In genomic region chr2:43088148-43089073, GRCh38 we compare ENCODE assay signal across 11 cellular contexts.
DNase-seq lines count a peak whose midpoint lies in the region; ATAC-seq and TF ChIP-seq lines count a peak whose summit lies in the region.
"Had no signal": no experiment of that assay in that cellular context is flagged by ENCODE, and none has a peak within 500 bp of the region (broad histone marks: within the 10 kb centered on the region; RNA-seq: fewer than 3 reads in every experiment).

No MANE protein-coding gene starts in this region.

- no peak for TF ChIP-seq CTCF in coronary artery (IDR thresholded peaks at IDR 0.05)
- TF ChIP-seq CTCF in mesothelial cell of epicardium (IDR thresholded peaks at IDR 0.05; ENCODE audit: unreplicated experiment): no peak
- TF ChIP-seq CTCF in transverse colon (IDR thresholded peaks at IDR 0.05): no peak

- peaks cover 16% of the 10 kb centered on the region for H3K9me3 Mint-ChIP-seq in mesothelial cell of epicardium

- ATAC-seq in left cardiac atrium (no peak), HG02678 (IDR thresholded peaks at IDR 0.05; ENCODE audit: unreplicated experiment) (no peak)

- H3K4me3 ChIP-seq in coronary artery (no peak overlapping the region), transverse colon (no peak overlapping the region)

- no peak for TF ChIP-seq POLR2A in transverse colon (IDR thresholded peaks at IDR 0.05)

- WGBS in transverse colon (ENCODE audit: low coverage in 1 of 2), 2 donors: 70 to 81% methylated on average over 2 to 3 of the region's 3 CpGs

- peaks cover 28 to 38% (median 33%) of the 10 kb centered on the region in 4 donors for H3K4me1 ChIP-seq in transverse colon

- intact Hi-C loops in cardiac septum (cut with DNase I) (loop anchor here (5.0 kb wide), 1 partner anchor 126 kb away; no protein-coding TSS in a partner anchor), left cardiac atrium (cut with DNase I) (loop anchor here in 1 of 2 donors (10.0 kb wide), 1 partner anchor 64 kb away; no protein-coding TSS in a partner anchor), transverse colon (cut with DNase I; ENCODE audit: low total_unique reads) (no loop called here)

- in situ Hi-C loops in transverse colon (cut with MboI; ENCODE audit: low pct_ligation_motif_present in 1 of 4, low pct_unique_long_range_greater_than_20kb in 1 of 4, low sequenced_read_pairs in 3 of 4): no loop called here

- peaks cover 14% of the 10 kb centered on the region for H3K36me3 Mint-ChIP-seq in mesothelial cell of epicardium

- H3K36me3 ChIP-seq in transverse colon: no peaks in the 10 kb centered on the region

- DNase-seq in cardiac septum (ENCODE audit: low spot score) (peak; percentile 27), left cardiac atrium (no peak), coronary artery (ENCODE audit: low spot score) (no peak), mesothelial cell of epicardium (ENCODE audit: low spot score in 2 of 2, unreplicated experiment in 2 of 2) (no peak), transverse colon (no peak), HK-2 (ENCODE audit: unreplicated experiment) (no peak), HUDEP-2 (lab: John Stamatoyannopoulos, UW; ENCODE audit: unreplicated experiment in 76 of 76) (no peak)
- DNase-seq: Calu3; effector CD8-positive, alpha-beta T cell had no signal

- H3K27me3 Mint-ChIP-seq in mesothelial cell of epicardium (ENCODE audit: low read depth): no peaks in the 10 kb centered on the region
- H3K27me3 Mint-ChIP-seq: activated naive CD8-positive, alpha-beta T cell had no signal

- H3K27me3 ChIP-seq in transverse colon: no peaks in the 10 kb centered on the region

- H3K27ac Mint-ChIP-seq in mesothelial cell of epicardium: peak overlapping the region; percentile 99
- H3K27ac Mint-ChIP-seq: activated naive CD8-positive, alpha-beta T cell had no signal

- no peak overlapping the region for H3K4me3 Mint-ChIP-seq in mesothelial cell of epicardium
- H3K4me3 Mint-ChIP-seq: activated naive CD8-positive, alpha-beta T cell had no signal

- no peak for TF ChIP-seq EP300 in transverse colon (IDR thresholded peaks at IDR 0.05; ENCODE audit: low read depth)

- H3K9me3 ChIP-seq in transverse colon: no peaks in the 10 kb centered on the region

- H3K27ac ChIP-seq in coronary artery (peak overlapping the region; percentile 94 to 99), transverse colon (peak overlapping the region; percentile 81 to 89 (median 84))

- peaks cover 43% of the 10 kb centered on the region for H3K4me1 Mint-ChIP-seq in mesothelial cell of epicardium
